In the genomic region with DNA sequence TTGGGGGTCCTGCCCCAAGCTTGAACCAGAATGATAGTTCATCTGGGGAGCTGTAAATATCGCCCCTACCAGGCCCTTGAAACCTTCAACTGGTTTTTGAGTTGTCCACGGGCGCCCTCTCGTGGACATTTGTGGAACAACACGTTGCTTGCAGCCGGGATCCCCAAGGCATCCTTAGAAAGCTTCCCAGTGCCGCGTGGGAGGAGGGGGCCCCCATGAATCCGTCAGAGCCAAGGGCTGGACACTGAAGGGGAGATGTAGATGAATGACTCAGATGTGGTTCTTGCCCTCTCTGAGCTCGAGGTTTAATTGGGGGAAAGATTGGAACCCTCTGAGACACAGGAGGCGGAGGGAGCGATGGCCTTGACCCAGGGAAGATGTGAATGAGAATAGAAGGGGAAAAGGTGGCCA, we compare ENCODE assay signal across 1 cellular context.
TF ChIP-seq lines count a peak whose summit lies in the region.

No MANE protein-coding gene starts in this region.

TF ChIP-seq in HEK293, 187 proteins besides CTCF, POLR2A, EP300 and RAD21 (continued from another document):
- TF ChIP-seq EGR2 (tag by site-specific recombination; IDR thresholded peaks at IDR 0.05; ENCODE audit: low read depth) (0 out of 2 replicates have a peak, but pooled peaks have one; percentile 21), ZNF473 (tag by site-specific recombination; IDR thresholded peaks at IDR 0.05) (no peak), ZNF354C (tag by site-specific recombination; IDR thresholded peaks at IDR 0.05; ENCODE audit: borderline replicate concordance, low read depth) (no peak), ZNF133 (tag by site-specific recombination; IDR thresholded peaks at IDR 0.05) (no peak), ZNF654 (tag by site-specific recombination; IDR thresholded peaks at IDR 0.05; ENCODE audit: low read depth) (peak; percentile 72), PRDM1 (tag by site-specific recombination; IDR thresholded peaks at IDR 0.05) (no peak), ZNF335 (tag by site-specific recombination; conservative IDR thresholded peaks at IDR 0.05) (no peak), ZNF223 (tag by site-specific recombination; IDR thresholded peaks at IDR 0.05) (no peak)
- TF ChIP-seq, protein P1, sequence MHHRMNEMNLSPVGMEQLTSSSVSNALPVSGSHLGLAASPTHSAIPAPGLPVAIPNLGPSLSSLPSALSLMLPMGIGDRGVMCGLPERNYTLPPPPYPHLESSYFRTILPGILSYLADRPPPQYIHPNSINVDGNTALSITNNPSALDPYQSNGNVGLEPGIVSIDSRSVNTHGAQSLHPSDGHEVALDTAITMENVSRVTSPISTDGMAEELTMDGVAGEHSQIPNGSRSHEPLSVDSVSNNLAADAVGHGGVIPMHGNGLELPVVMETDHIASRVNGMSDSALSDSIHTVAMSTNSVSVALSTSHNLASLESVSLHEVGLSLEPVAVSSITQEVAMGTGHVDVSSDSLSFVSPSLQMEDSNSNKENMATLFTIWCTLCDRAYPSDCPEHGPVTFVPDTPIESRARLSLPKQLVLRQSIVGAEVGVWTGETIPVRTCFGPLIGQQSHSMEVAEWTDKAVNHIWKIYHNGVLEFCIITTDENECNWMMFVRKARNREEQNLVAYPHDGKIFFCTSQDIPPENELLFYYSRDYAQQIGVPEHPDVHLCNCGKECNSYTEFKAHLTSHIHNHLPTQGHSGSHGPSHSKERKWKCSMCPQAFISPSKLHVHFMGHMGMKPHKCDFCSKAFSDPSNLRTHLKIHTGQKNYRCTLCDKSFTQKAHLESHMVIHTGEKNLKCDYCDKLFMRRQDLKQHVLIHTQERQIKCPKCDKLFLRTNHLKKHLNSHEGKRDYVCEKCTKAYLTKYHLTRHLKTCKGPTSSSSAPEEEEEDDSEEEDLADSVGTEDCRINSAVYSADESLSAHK (tag by site-specific recombination; IDR thresholded peaks at IDR 0.05) = peak; percentile 53; the same call in 1 of the 2 replicates
- TF ChIP-seq, protein P2, sequence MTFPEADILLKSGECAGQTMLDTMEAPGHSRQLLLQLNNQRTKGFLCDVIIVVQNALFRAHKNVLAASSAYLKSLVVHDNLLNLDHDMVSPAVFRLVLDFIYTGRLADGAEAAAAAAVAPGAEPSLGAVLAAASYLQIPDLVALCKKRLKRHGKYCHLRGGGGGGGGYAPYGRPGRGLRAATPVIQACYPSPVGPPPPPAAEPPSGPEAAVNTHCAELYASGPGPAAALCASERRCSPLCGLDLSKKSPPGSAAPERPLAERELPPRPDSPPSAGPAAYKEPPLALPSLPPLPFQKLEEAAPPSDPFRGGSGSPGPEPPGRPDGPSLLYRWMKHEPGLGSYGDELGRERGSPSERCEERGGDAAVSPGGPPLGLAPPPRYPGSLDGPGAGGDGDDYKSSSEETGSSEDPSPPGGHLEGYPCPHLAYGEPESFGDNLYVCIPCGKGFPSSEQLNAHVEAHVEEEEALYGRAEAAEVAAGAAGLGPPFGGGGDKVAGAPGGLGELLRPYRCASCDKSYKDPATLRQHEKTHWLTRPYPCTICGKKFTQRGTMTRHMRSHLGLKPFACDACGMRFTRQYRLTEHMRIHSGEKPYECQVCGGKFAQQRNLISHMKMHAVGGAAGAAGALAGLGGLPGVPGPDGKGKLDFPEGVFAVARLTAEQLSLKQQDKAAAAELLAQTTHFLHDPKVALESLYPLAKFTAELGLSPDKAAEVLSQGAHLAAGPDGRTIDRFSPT (tag by site-specific recombination; IDR thresholded peaks at IDR 0.05) = no peak
- TF ChIP-seq, protein P3, sequence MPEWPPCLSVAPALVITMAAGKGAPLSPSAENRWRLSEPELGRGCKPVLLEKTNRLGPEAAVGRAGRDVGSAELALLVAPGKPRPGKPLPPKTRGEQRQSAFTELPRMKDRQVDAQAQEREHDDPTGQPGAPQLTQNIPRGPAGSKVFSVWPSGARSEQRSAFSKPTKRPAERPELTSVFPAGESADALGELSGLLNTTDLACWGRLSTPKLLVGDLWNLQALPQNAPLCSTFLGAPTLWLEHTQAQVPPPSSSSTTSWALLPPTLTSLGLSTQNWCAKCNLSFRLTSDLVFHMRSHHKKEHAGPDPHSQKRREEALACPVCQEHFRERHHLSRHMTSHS (tag by site-specific recombination; IDR thresholded peaks at IDR 0.05) = no peak
